Comparison of ENCODE assay signal across 1 cellular context in the genomic region with DNA sequence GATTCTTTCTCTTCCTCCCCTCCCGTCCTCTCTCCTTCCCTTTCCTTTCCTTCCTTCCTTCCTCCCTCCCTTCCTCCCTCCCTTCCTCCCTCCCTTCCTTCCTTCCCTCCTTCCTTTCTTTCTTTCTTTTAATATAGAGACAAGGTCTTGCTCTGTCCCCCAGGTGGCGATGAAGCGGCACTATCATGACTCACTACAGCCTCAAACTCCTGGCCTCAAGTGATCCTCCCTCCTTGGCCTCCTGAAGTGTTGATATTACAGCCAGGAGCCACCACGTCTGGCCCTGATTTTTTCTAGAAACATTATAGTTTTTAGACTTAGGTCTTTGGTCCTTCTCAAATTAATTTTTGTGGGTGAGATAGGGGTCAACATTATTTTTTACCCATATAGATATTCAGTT.
TF ChIP-seq lines count a peak whose summit lies in the region.

No MANE protein-coding gene starts in this region.

TF ChIP-seq in HCT116, 20 proteins besides CTCF, POLR2A, EP300 and RAD21 (continued from another document):
- TF ChIP-seq, protein P1, sequence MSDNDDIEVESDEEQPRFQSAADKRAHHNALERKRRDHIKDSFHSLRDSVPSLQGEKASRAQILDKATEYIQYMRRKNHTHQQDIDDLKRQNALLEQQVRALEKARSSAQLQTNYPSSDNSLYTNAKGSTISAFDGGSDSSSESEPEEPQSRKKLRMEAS (IDR thresholded peaks at IDR 0.05) = no peak
